In the genomic region with DNA sequence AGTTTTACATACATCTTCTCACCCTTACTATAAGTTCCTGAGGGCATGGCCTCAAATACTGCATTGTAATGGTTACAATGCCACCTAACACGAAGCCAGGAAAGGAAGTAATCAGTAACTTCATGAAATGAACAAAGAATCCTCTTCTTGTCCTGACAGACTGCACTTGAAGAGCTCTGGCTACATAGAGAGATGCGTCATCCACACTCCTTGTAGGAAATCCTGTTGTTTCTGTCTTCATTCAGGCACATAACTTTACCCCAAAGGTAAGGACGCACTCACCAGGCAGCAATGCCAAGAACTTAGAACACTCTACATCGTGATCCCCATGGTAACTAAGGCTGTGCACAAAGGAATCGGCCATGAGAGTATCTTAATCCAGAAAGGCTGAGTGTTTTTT, we compare ENCODE assay signal across 1 cellular context.
TF ChIP-seq lines count a peak whose summit lies in the region.

No MANE protein-coding gene starts in this region.

TF ChIP-seq in GM23338, 12 proteins besides CTCF, POLR2A, EP300 and RAD21 (continued from another document):
- TF ChIP-seq, protein P1, sequence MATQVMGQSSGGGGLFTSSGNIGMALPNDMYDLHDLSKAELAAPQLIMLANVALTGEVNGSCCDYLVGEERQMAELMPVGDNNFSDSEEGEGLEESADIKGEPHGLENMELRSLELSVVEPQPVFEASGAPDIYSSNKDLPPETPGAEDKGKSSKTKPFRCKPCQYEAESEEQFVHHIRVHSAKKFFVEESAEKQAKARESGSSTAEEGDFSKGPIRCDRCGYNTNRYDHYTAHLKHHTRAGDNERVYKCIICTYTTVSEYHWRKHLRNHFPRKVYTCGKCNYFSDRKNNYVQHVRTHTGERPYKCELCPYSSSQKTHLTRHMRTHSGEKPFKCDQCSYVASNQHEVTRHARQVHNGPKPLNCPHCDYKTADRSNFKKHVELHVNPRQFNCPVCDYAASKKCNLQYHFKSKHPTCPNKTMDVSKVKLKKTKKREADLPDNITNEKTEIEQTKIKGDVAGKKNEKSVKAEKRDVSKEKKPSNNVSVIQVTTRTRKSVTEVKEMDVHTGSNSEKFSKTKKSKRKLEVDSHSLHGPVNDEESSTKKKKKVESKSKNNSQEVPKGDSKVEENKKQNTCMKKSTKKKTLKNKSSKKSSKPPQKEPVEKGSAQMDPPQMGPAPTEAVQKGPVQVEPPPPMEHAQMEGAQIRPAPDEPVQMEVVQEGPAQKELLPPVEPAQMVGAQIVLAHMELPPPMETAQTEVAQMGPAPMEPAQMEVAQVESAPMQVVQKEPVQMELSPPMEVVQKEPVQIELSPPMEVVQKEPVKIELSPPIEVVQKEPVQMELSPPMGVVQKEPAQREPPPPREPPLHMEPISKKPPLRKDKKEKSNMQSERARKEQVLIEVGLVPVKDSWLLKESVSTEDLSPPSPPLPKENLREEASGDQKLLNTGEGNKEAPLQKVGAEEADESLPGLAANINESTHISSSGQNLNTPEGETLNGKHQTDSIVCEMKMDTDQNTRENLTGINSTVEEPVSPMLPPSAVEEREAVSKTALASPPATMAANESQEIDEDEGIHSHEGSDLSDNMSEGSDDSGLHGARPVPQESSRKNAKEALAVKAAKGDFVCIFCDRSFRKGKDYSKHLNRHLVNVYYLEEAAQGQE (IDR thresholded peaks at IDR 0.05; ENCODE audit: unreplicated experiment) = no peak
- TF ChIP-seq STAT1 (IDR thresholded peaks at IDR 0.05; ENCODE audit: unreplicated experiment) (no peak), EZH2phosphoT487 (IDR thresholded peaks at IDR 0.05; ENCODE audit: unreplicated experiment) (no peak), POLR2AphosphoS5 (IDR thresholded peaks at IDR 0.05; ENCODE audit: low read depth) (no peak), ZNF114 (CRISPR knock-in tag; IDR thresholded peaks at IDR 0.05) (no peak), EZH2 (IDR thresholded peaks at IDR 0.05; ENCODE audit: low read depth, unreplicated experiment) (no peak)
- TF ChIP-seq, protein P2, sequence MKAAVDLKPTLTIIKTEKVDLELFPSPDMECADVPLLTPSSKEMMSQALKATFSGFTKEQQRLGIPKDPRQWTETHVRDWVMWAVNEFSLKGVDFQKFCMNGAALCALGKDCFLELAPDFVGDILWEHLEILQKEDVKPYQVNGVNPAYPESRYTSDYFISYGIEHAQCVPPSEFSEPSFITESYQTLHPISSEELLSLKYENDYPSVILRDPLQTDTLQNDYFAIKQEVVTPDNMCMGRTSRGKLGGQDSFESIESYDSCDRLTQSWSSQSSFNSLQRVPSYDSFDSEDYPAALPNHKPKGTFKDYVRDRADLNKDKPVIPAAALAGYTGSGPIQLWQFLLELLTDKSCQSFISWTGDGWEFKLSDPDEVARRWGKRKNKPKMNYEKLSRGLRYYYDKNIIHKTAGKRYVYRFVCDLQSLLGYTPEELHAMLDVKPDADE (IDR thresholded peaks at IDR 0.05) = no peak
- TF ChIP-seq, protein P3, sequence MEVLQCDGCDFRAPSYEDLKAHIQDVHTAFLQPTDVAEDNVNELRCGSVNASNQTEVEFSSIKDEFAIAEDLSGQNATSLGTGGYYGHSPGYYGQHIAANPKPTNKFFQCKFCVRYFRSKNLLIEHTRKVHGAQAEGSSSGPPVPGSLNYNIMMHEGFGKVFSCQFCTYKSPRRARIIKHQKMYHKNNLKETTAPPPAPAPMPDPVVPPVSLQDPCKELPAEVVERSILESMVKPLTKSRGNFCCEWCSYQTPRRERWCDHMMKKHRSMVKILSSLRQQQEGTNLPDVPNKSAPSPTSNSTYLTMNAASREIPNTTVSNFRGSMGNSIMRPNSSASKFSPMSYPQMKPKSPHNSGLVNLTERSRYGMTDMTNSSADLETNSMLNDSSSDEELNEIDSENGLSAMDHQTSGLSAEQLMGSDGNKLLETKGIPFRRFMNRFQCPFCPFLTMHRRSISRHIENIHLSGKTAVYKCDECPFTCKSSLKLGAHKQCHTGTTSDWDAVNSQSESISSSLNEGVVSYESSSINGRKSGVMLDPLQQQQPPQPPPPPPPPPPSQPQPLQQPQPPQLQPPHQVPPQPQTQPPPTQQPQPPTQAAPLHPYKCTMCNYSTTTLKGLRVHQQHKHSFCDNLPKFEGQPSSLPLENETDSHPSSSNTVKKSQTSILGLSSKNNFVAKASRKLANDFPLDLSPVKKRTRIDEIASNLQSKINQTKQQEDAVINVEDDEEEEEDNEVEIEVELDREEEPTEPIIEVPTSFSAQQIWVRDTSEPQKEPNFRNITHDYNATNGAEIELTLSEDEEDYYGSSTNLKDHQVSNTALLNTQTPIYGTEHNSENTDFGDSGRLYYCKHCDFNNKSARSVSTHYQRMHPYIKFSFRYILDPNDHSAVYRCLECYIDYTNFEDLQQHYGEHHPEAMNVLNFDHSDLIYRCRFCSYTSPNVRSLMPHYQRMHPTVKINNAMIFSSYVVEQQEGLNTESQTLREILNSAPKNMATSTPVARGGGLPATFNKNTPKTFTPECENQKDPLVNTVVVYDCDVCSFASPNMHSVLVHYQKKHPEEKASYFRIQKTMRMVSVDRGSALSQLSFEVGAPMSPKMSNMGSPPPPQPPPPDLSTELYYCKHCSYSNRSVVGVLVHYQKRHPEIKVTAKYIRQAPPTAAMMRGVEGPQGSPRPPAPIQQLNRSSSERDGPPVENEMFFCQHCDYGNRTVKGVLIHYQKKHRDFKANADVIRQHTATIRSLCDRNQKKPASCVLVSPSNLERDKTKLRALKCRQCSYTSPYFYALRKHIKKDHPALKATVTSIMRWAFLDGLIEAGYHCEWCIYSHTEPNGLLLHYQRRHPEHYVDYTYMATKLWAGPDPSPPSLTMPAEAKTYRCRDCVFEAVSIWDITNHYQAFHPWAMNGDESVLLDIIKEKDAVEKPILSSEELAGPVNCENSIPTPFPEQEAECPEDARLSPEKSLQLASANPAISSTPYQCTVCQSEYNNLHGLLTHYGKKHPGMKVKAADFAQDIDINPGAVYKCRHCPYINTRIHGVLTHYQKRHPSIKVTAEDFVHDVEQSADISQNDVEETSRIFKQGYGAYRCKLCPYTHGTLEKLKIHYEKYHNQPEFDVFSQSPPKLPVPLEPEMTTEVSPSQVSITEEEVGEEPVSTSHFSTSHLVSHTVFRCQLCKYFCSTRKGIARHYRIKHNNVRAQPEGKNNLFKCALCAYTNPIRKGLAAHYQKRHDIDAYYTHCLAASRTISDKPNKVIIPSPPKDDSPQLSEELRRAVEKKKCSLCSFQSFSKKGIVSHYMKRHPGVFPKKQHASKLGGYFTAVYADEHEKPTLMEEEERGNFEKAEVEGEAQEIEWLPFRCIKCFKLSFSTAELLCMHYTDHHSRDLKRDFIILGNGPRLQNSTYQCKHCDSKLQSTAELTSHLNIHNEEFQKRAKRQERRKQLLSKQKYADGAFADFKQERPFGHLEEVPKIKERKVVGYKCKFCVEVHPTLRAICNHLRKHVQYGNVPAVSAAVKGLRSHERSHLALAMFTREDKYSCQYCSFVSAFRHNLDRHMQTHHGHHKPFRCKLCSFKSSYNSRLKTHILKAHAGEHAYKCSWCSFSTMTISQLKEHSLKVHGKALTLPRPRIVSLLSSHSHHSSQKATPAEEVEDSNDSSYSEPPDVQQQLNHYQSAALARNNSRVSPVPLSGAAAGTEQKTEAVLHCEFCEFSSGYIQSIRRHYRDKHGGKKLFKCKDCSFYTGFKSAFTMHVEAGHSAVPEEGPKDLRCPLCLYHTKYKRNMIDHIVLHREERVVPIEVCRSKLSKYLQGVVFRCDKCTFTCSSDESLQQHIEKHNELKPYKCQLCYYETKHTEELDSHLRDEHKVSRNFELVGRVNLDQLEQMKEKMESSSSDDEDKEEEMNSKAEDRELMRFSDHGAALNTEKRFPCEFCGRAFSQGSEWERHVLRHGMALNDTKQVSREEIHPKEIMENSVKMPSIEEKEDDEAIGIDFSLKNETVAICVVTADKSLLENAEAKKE (CRISPR knock-in tag; IDR thresholded peaks at IDR 0.05) = no peak
